ENCODE assay signal across 8 cellular contexts in genomic region chr4:82428526-82428968, GRCh38. TPM values are rescaled to one million over a fixed set of nuclear protein-coding genes. Genes with fewer than 3 reads are reported as not detected.
DNase-seq lines count a peak whose midpoint lies in the region; ATAC-seq and TF ChIP-seq lines count a peak whose summit lies in the region.

No MANE protein-coding gene starts in this region.

- H3K27me3 ChIP-seq in ACC112 (ENCODE audit: insufficient read depth, low read length) (no peaks in the 10 kb centered on the region), breast epithelium (no peaks in the 10 kb centered on the region)

- H3K36me3 Mint-ChIP-seq in HFFc6 (ENCODE audit: low read depth): peaks cover 59% of the 10 kb centered on the region

- H3K4me1 ChIP-seq in ACC112 (ENCODE audit: control insufficient read depth, insufficient read depth, low read length, unreplicated experiment) (peaks cover 44% of the 10 kb centered on the region), breast epithelium (peaks cover 0 to 3% of the 10 kb centered on the region in 2 donors), mucosa of descending colon (ENCODE audit: low read depth) (peaks cover 27% of the 10 kb centered on the region)

- H3K9me3 Mint-ChIP-seq in HFFc6: peaks cover 5% of the 10 kb centered on the region

- intact Hi-C loops in breast epithelium (cut with DNase I; ENCODE audit: low total_unique reads): no loop called here
- intact Hi-C loops in mucosa of descending colon (cut with DNase I, micrococcal nuclease): loop anchor here (10.0 kb wide), 1 partner anchor 54 kb away; the partner anchor contains the start of gene HNRNPD (in 2 of the 2)

- H3K27ac ChIP-seq in ACC112 (ENCODE audit: low read depth, low read length): peak overlapping the region; percentile 91; the same call in 1 of the 2 replicates
- peak overlapping the region; percentile 94 to 99 for H3K27ac ChIP-seq in breast epithelium

- H3K9me3 ChIP-seq in breast epithelium (no peaks in the 10 kb centered on the region), mucosa of descending colon (no peaks in the 10 kb centered on the region)

- TF ChIP-seq CTCF in HFFc6 (IDR thresholded peaks at IDR 0.05) (no peak), breast epithelium (IDR thresholded peaks at IDR 0.05) (no peak), mucosa of descending colon (IDR thresholded peaks at IDR 0.05) (no peak)

- no peak for DNase-seq in HFFc6
- DNase-seq in breast epithelium (ENCODE audit: low spot score in 2 of 2): no peak
- DNase-seq in mucosa of descending colon: no peak
- DNase-seq in COLO668 (lab: John Stamatoyannopoulos, UW; ENCODE audit: unreplicated experiment): no peak
- no peak for DNase-seq in NCI-H187 treated with DMSO at 0.1 percent for 48 hours (lab: John Stamatoyannopoulos, UW)

- no peak for TF ChIP-seq POLR2A in breast epithelium (IDR thresholded peaks at IDR 0.05)

- H3K36me3 ChIP-seq in ACC112 (ENCODE audit: insufficient read depth, low read length) (peaks cover 51% of the 10 kb centered on the region), breast epithelium (no peaks in the 10 kb centered on the region), mucosa of descending colon (ENCODE audit: low read depth) (no peaks in the 10 kb centered on the region)

- ATAC-seq in mucosa of descending colon: no peak
- no peak for ATAC-seq in GM18868 (IDR thresholded peaks at IDR 0.05; ENCODE audit: unreplicated experiment)
- ATAC-seq in GM21526 (IDR thresholded peaks at IDR 0.05; ENCODE audit: low FRiP score, unreplicated experiment): no peak

- H3K4me3 Mint-ChIP-seq in HFFc6: peak overlapping the region; percentile 95

- peaks cover 70% of the 10 kb centered on the region for H3K79me2 ChIP-seq in ACC112 (ENCODE audit: control insufficient read depth, insufficient read depth, low read length, unreplicated experiment)

- H3K27me3 Mint-ChIP-seq in HFFc6 (ENCODE audit: insufficient read depth): peaks cover 20% of the 10 kb centered on the region

- H3K4me1 Mint-ChIP-seq in HFFc6 (ENCODE audit: low read depth): peaks cover 61% of the 10 kb centered on the region

- H3K4me3 ChIP-seq in ACC112 (ENCODE audit: low read depth, low read length) (peak overlapping the region; percentile 98), breast epithelium (peak overlapping the region; percentile 71 to 97 (median 96)), mucosa of descending colon (peak overlapping the region; percentile 70)

- H3K27ac Mint-ChIP-seq in HFFc6: peak overlapping the region; percentile 99

- no peak overlapping the region for H2AFZ ChIP-seq in ACC112 (ENCODE audit: low read length, unreplicated experiment)

RNA-seq across cellular contexts. Expression of gene HNRNPDL, which starts 1.7 kb away (rescaled TPM):
- total RNA-seq in HFFc6 (2021; fragmentation: NEBNext Ultra II Directional; extraction: Animal tissue kit (Norgen Biotek cat#: 25700)): 100 to 1,000 TPM; 207 to 297 (median 258) TPM
- 100 to 1,000 TPM; 116 to 253 (median 211) TPM for total RNA-seq in breast epithelium
- total RNA-seq in mucosa of descending colon: 100 to 1,000 TPM in 2 of 3 donors, 10 to 100 TPM in 1; 84.1 to 186 (median 107) TPM

RNA-seq across cellular contexts. Expression of gene ENOPH1, which starts 1.8 kb away (rescaled TPM):
- 10 to 100 TPM; 30.5 to 39.8 (median 33.5) TPM for total RNA-seq in HFFc6 (2021; fragmentation: NEBNext Ultra II Directional; extraction: Animal tissue kit (Norgen Biotek cat#: 25700))
- total RNA-seq in breast epithelium (10 to 100 TPM; 19.2 to 30.8 (median 29.7) TPM), mucosa of descending colon (10 to 100 TPM; 15.6 to 22.7 (median 19.9) TPM)

RNA-seq across cellular contexts. Expression of gene HNRNPD, which starts 54.8 kb away (rescaled TPM):
- 100 to 1,000 TPM; 149 to 284 (median 243) TPM for total RNA-seq in HFFc6 (2021; fragmentation: NEBNext Ultra II Directional; extraction: Animal tissue kit (Norgen Biotek cat#: 25700))
- 100 to 1,000 TPM in 2 of 3 donors, 10 to 100 TPM in 1; 85.1 to 130 (median 122) TPM for total RNA-seq in breast epithelium
- total RNA-seq in mucosa of descending colon: 100 to 1,000 TPM; 120 to 176 (median 172) TPM
